Comparison of ENCODE assay signal across 1 cellular context in the genomic region with DNA sequence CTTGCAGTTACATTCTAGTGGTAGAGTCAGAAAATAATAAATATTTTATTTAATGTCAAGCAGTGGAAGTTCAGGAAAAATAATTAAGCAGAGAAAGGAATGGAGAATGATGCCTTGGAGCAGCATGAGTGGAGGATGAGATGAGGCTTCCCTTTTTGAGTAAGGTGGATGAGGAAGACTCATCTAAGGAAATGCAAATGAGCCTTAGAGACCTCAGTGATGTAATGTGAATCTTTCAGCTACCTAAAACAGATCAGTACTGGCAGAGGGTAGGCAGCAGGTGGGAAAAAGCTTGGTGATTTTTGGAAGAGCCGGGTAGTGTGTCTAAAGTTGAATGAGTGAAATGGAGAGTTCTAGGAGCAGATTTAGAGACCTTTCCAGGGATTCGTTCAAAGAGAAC.
A peak's percentile ranks its signal among the peaks of the same experiment; 100 is the strongest.
TF ChIP-seq lines count a peak whose summit lies in the region.

No MANE protein-coding gene starts in this region.

TF ChIP-seq in H1, 55 proteins besides CTCF, POLR2A, EP300 and RAD21:
- TF ChIP-seq ATF2 (IDR thresholded peaks at IDR 0.05; ENCODE audit: low read length) (no peak), SRF (IDR thresholded peaks at IDR 0.05; ENCODE audit: low read depth, low read length) (no peak), CEBPB (IDR thresholded peaks at IDR 0.05; ENCODE audit: low read depth, low read length) (no peak), JUN (IDR thresholded peaks at IDR 0.05; ENCODE audit: low read depth, low read length) (no peak), JUND (IDR thresholded peaks at IDR 0.05; ENCODE audit: low read length) (0 out of 2 replicates have a peak, but pooled peaks have one; percentile 7), GABPA (IDR thresholded peaks at IDR 0.05; ENCODE audit: borderline replicate concordance, insufficient read depth, low read length) (no peak)
